In genomic region chr2:200681731-200682130, GRCh38 we compare ENCODE assay signal across 21 cellular contexts.
"Had no signal": no experiment of that assay in that cellular context is flagged by ENCODE, and none has a peak within 500 bp of the region (broad histone marks: within the 10 kb centered on the region; RNA-seq: fewer than 3 reads in every experiment).

No MANE protein-coding gene starts in this region.

- H3K9me3 Mint-ChIP-seq: activated naive CD4-positive, alpha-beta T cell treated with anti-CD3 and anti-CD28 coated beads, Interleukin-2, amount 50 U/mL, for 24 hours; activated T-cell treated with anti-CD3 and anti-CD28 coated beads, Interleukin-2, amount 50 U/mL, for 72 hours; stimulated activated effector memory CD8-positive, alpha-beta T cell treated with anti-CD3 and anti-CD28 coated beads, Interleukin-12 subunit alpha, Interleukin-12 subunit beta, amount 100 ng/mL, for 72 hours had no signal

- H3K4me3 ChIP-seq: adrenal gland, dorsolateral prefrontal cortex, thoracic aorta, upper lobe of left lung had no signal

- H3K4me1 Mint-ChIP-seq: activated naive CD4-positive, alpha-beta T cell treated with anti-CD3 and anti-CD28 coated beads, Interleukin-2, amount 50 U/mL, for 24 hours; nephron progenitor cell; stimulated activated effector memory CD8-positive, alpha-beta T cell treated with anti-CD3 and anti-CD28 coated beads, Interleukin-12 subunit alpha, Interleukin-12 subunit beta, amount 100 ng/mL, for 72 hours had no signal

- H3K4me1 ChIP-seq: foreskin keratinocyte had no signal

- H3K27ac ChIP-seq: adrenal gland, dorsolateral prefrontal cortex, foreskin keratinocyte, thoracic aorta, upper lobe of left lung had no signal

- DNase-seq: activated CD4-positive, alpha-beta T cell treated with anti-CD3 and anti-CD28 coated beads, Interleukin-2, amount 50 U/mL, for 1 hour; activated CD4-positive, CD25-positive, alpha-beta regulatory T cell treated with anti-CD3 and anti-CD28 coated beads, Interleukin-2, amount 50 U/mL, for 72 hours; activated CD8-positive, alpha-beta memory T cell treated with anti-CD3 and anti-CD28 coated beads for 24 hours; activated gamma-delta T cell; activated T-cell treated with anti-CD3 and anti-CD28 coated beads, Interleukin-2, amount 50 U/mL, for 72 hours; adrenal gland; caudate nucleus; dorsolateral prefrontal cortex; foreskin keratinocyte; glutamatergic neuron; hippocampal formation; nephron progenitor cell; nucleus accumbens; small intestine; stimulated activated CD4-positive, alpha-beta T cell treated with anti-CD3 and anti-CD28 coated beads, Interleukin-4, amount 100 ng/mL, for 24 hours; upper lobe of left lung had no signal

- H3K27ac Mint-ChIP-seq: activated naive CD4-positive, alpha-beta T cell treated with anti-CD3 and anti-CD28 coated beads, Interleukin-2, amount 50 U/mL, for 24 hours; activated T-cell treated with anti-CD3 and anti-CD28 coated beads, Interleukin-2, amount 50 U/mL, for 72 hours; nephron progenitor cell; progenitor cell of endocrine pancreas; stimulated activated effector memory CD8-positive, alpha-beta T cell treated with anti-CD3 and anti-CD28 coated beads, Interleukin-12 subunit alpha, Interleukin-12 subunit beta, amount 100 ng/mL, for 72 hours; T-helper 1 cell treated with Interleukin-12 subunit alpha and Interleukin-12 subunit beta and Interleukin-4 antibody, amounts not matched to agents 30 μg/mL and 1 μg/mL, for 36 hours had no signal

- H3K36me3 Mint-ChIP-seq: activated naive CD4-positive, alpha-beta T cell treated with anti-CD3 and anti-CD28 coated beads, Interleukin-2, amount 50 U/mL, for 24 hours; stimulated activated effector memory CD8-positive, alpha-beta T cell treated with anti-CD3 and anti-CD28 coated beads, Interleukin-12 subunit alpha, Interleukin-12 subunit beta, amount 100 ng/mL, for 72 hours had no signal

- ATAC-seq: activated T-cell treated with anti-CD3 and anti-CD28 coated beads, Interleukin-2, amount 50 U/mL, for 72 hours; foreskin keratinocyte; stimulated activated effector memory CD8-positive, alpha-beta T cell treated with anti-CD3 and anti-CD28 coated beads, Interleukin-12 subunit alpha, Interleukin-12 subunit beta, amount 100 ng/mL, for 72 hours had no signal

- H3K4me3 Mint-ChIP-seq: activated naive CD4-positive, alpha-beta T cell treated with anti-CD3 and anti-CD28 coated beads, Interleukin-2, amount 50 U/mL, for 24 hours; activated T-cell treated with anti-CD3 and anti-CD28 coated beads, Interleukin-2, amount 50 U/mL, for 72 hours; nephron progenitor cell; stimulated activated effector memory CD8-positive, alpha-beta T cell treated with anti-CD3 and anti-CD28 coated beads, Interleukin-12 subunit alpha, Interleukin-12 subunit beta, amount 100 ng/mL, for 72 hours; T-helper 1 cell treated with Interleukin-12 subunit alpha and Interleukin-12 subunit beta and Interleukin-4 antibody, amounts not matched to agents 30 μg/mL and 1 μg/mL, for 36 hours had no signal

- H3K27me3 ChIP-seq: adrenal gland, dorsolateral prefrontal cortex, upper lobe of left lung had no signal

- H3K27me3 Mint-ChIP-seq: activated naive CD4-positive, alpha-beta T cell treated with anti-CD3 and anti-CD28 coated beads, Interleukin-2, amount 50 U/mL, for 24 hours; progenitor cell of endocrine pancreas had no signal

- H3K9me3 ChIP-seq: adrenal gland, thoracic aorta, upper lobe of left lung had no signal

- H3K36me3 ChIP-seq: adrenal gland, thoracic aorta, upper lobe of left lung had no signal
